ENCODE assay signal across 8 cellular contexts in the genomic region with DNA sequence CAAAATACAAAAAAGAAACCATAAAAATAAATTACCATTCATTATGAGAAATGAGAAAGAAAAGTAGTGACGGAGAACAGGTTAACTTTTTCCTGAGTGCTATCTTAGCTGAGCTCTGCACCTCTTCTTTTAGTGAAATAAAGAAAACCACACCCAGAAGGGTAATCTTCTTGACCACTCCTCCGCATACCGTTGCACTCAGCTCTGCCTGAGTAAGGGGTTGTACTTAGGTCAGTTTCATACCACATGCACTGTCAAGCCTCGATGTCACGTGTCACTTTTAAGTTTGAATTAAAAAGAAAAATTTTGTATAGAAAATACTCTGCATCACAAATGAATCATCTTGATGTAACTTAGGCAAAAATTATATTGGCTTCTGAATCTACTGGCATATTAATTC. TPM values are rescaled to one million over a fixed set of nuclear protein-coding genes. Genes with fewer than 3 reads are reported as not detected.
A peak's percentile ranks its signal among the peaks of the same experiment; 100 is the strongest.
DNase-seq lines count a peak whose midpoint lies in the region; ATAC-seq and TF ChIP-seq lines count a peak whose summit lies in the region.

No MANE protein-coding gene starts in this region.

- peaks cover 3% of the 10 kb centered on the region; the same call in 1 of the 2 replicates for H3K9me3 ChIP-seq in BLaER1
- H3K9me3 ChIP-seq in vagina = no peaks in the 10 kb centered on the region

- H3K27ac ChIP-seq in BLaER1 (no peak overlapping the region), vagina (peak overlapping the region; percentile 99)

- peaks cover 67% of the 10 kb centered on the region for H4K20me1 ChIP-seq in BLaER1

- peak overlapping the region; percentile 84 for H3K4me2 ChIP-seq in BLaER1

- H3K9me3 Mint-ChIP-seq in activated T-cell treated with anti-CD3 and anti-CD28 coated beads, Interleukin-2, amount 50 U/mL, for 72 hours = no peaks in the 10 kb centered on the region

- H3K36me3 Mint-ChIP-seq in activated T-cell treated with anti-CD3 and anti-CD28 coated beads, Interleukin-2, amount 50 U/mL, for 72 hours (ENCODE audit: insufficient read depth in 2 of 2) = peaks cover 23 to 57% of the 10 kb centered on the region in 2 donors

- no peak for TF ChIP-seq CTCF in vagina (IDR thresholded peaks at IDR 0.05)

- H3K36me3 ChIP-seq in BLaER1 (peaks cover 36% of the 10 kb centered on the region), vagina (no peaks in the 10 kb centered on the region)

- no peak for TF ChIP-seq POLR2A in vagina (IDR thresholded peaks at IDR 0.05)

- ATAC-seq in GM21786 (IDR thresholded peaks at IDR 0.05; ENCODE audit: unreplicated experiment) (peak; percentile 28), HG02973 (IDR thresholded peaks at IDR 0.05; ENCODE audit: unreplicated experiment) (no peak)
- ATAC-seq in activated T-cell treated with anti-CD3 and anti-CD28 coated beads, Interleukin-2, amount 50 U/mL, for 72 hours (replicated peaks in 1 of 2) = peak; percentile 42 to 50

- H3K27ac Mint-ChIP-seq in activated T-cell treated with anti-CD3 and anti-CD28 coated beads, Interleukin-2, amount 50 U/mL, for 72 hours = peak overlapping the region; percentile 98

- H3K4me1 Mint-ChIP-seq in activated T-cell treated with anti-CD3 and anti-CD28 coated beads, Interleukin-2, amount 50 U/mL, for 72 hours (ENCODE audit: low read depth) = peaks cover 69% of the 10 kb centered on the region

- no peaks in the 10 kb centered on the region for H3K27me3 Mint-ChIP-seq in activated T-cell treated with anti-CD3 and anti-CD28 coated beads, Interleukin-2, amount 50 U/mL, for 72 hours (ENCODE audit: low read depth)

- peak; percentile 45 to 64 for DNase-seq in activated T-cell treated with anti-CD3 and anti-CD28 coated beads, Interleukin-2, amount 50 U/mL, for 72 hours
- peak; percentile 57 for DNase-seq in islet precursor cell
- no peak for DNase-seq in vagina (ENCODE audit: extremely low spot score in 2 of 2)
- no peak for DNase-seq in SW 1271 (lab: John Stamatoyannopoulos, UW)
- no peak for DNase-seq in NCI-H1436 (lab: John Stamatoyannopoulos, UW)

- H3K4me3 ChIP-seq in BLaER1 (peak overlapping the region; percentile 88), vagina (peak overlapping the region in 1 of 2 donors; percentile 96)

- H3K27me3 ChIP-seq in BLaER1 = no peaks in the 10 kb centered on the region
- H3K27me3 ChIP-seq in vagina = no peaks in the 10 kb centered on the region

- H3K9ac ChIP-seq in BLaER1 = no peak overlapping the region

- H3K4me3 Mint-ChIP-seq in activated T-cell treated with anti-CD3 and anti-CD28 coated beads, Interleukin-2, amount 50 U/mL, for 72 hours = peak overlapping the region; percentile 89 to 99

- intact Hi-C loops in vagina (cut with DNase I) = no loop called here

- H3K4me1 ChIP-seq in BLaER1 (peaks cover 68% of the 10 kb centered on the region), vagina (peaks cover 59% of the 10 kb centered on the region)

RNA-seq across cellular contexts. Expression of a gene that starts 2.8 kb away (rescaled TPM):
- total RNA-seq in activated T-cell treated with anti-CD3 and anti-CD28 coated beads, Interleukin-2, amount 50 U/mL, for 72 hours = 100 to 1,000 TPM; 167 to 177 TPM
- 99.7 TPM for total RNA-seq in vagina

Comparison
In these comparisons a context has a peak if more than half of its experiments do, and no peak if none do; other contexts are left out.
1. DNase-seq: peak in activated T-cell treated with anti-CD3 and anti-CD28 coated beads, Interleukin-2, amount 50 U/mL, for 72 hours (2 of 2) and islet precursor cell (single experiment); none in vagina (0 of 2), SW 1271 (0 of 2) and NCI-H1436 (single experiment).